1 cellular context compared by ENCODE assay signal in genomic region chr5:140868721-140869554, GRCh38.
TF ChIP-seq lines count a peak whose summit lies in the region.

Gene PCDHA11 (plus strand): TSS chr5:140868957. CDS start chr5:140869104, 147 bp downstream.

TF ChIP-seq in HCT116, 20 proteins besides CTCF, POLR2A, EP300 and RAD21 (continued from another document):
- TF ChIP-seq ELF1 (IDR thresholded peaks at IDR 0.05; ENCODE audit: borderline replicate concordance, low read depth) = no peak
- no peak for TF ChIP-seq YY1 (IDR thresholded peaks at IDR 0.05; ENCODE audit: extremely low read depth, insufficient replicate concordance, low read depth, low read length)
- no peak for TF ChIP-seq SP1 (IDR thresholded peaks at IDR 0.05; ENCODE audit: low read depth)
- TF ChIP-seq SIN3A (IDR thresholded peaks at IDR 0.05; ENCODE audit: low read depth) = no peak
- no peak for TF ChIP-seq EZH2 (IDR thresholded peaks at IDR 0.05)
- no peak for TF ChIP-seq ATF3 (IDR thresholded peaks at IDR 0.05)
- TF ChIP-seq CEBPB (IDR thresholded peaks at IDR 0.05; ENCODE audit: low read depth) = no peak
- no peak for TF ChIP-seq EZH2phosphoT487 (IDR thresholded peaks at IDR 0.05; ENCODE audit: borderline replicate concordance)
- no peak for TF ChIP-seq JUND (IDR thresholded peaks at IDR 0.05)
